28 cellular contexts compared by ENCODE assay signal in the genomic region with DNA sequence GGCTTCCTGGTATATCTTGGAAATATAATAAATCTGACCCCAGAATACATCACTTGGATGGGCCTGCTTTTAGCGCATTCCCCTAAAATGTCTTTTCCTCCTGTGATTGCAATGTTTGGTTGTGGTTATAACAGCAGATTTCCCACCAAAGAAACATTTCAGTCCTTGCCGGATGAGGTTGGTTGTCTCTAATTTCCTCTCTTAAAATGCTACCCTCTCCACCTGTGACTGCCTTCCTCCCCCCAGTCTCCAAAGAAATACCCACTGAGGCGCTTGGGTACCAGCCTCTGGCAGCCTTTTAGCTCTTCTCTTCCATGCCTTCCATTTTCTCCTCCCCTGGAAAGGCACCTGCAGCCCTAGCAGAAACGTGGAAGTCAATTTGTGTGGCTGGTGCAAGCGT.
"Had no signal": no experiment of that assay in that cellular context is flagged by ENCODE, and none has a peak within 500 bp of the region (broad histone marks: within the 10 kb centered on the region; RNA-seq: fewer than 3 reads in every experiment).

No MANE protein-coding gene starts in this region.

- H3K27me3 ChIP-seq: ascending aorta had no signal

- H3K36me3 ChIP-seq: ascending aorta, breast epithelium, cardiac muscle cell, esophagus squamous epithelium, heart left ventricle had no signal

- H3K4me3 ChIP-seq: ascending aorta, breast epithelium, cardiac muscle cell, coronary artery, dorsolateral prefrontal cortex, esophagus squamous epithelium, heart left ventricle had no signal

- H3K27ac ChIP-seq: ascending aorta, breast epithelium, cardiac muscle cell, coronary artery, dorsolateral prefrontal cortex, esophagus squamous epithelium, heart left ventricle had no signal

- DNase-seq: activated CD4-positive, alpha-beta memory T cell treated with anti-CD3 and anti-CD28 coated beads, Interleukin-2, amount 10 ng/mL, durations not matched to agents 7 days and 5 days; activated CD4-positive, alpha-beta T cell treated with anti-CD3 and anti-CD28 coated beads for 1 hour; activated CD4-positive, alpha-beta T cell treated with anti-CD3 and anti-CD28 coated beads for 4 hours; activated CD4-positive, alpha-beta T cell treated with anti-CD3 and anti-CD28 coated beads, Interleukin-2, amount 10 ng/mL, durations not matched to agents 7 days and 5 days; activated CD4-positive, alpha-beta T cell treated with anti-CD3 and anti-CD28 coated beads, Interleukin-2, amount 50 U/mL, for 4 hours; activated CD8-positive, alpha-beta memory T cell treated with anti-CD3 and anti-CD28 coated beads, Interleukin-2, amount 50 U/mL, for 48 hours; activated gamma-delta T cell; activated naive CD4-positive, alpha-beta T cell; activated naive CD4-positive, alpha-beta T cell treated with anti-CD3 and anti-CD28 coated beads, Interleukin-2, amount 10 ng/mL, durations not matched to agents 7 days and 5 days; activated naive CD8-positive, alpha-beta T cell treated with anti-CD3 and anti-CD28 coated beads, Interleukin-2, amount 10 ng/mL, durations not matched to agents 7 days and 5 days; activated T-cell treated with anti-CD3 and anti-CD28 coated beads for 4 hours; activated T-cell treated with anti-CD3 and anti-CD28 coated beads, Interleukin-2, amount 50 U/mL, for 24 hours; activated T-cell treated with anti-CD3 and anti-CD28 coated beads, Interleukin-2, amount 50 U/mL, for 72 hours; central memory CD4-positive, alpha-beta T cell; cerebellar nuclear complex; dorsolateral prefrontal cortex; effector memory CD4-positive, alpha-beta T cell; erythroblast; esophagus squamous epithelium; glutamatergic neuron; heart left ventricle; T-helper 2 cell had no signal

- H3K4me1 ChIP-seq: ascending aorta, breast epithelium, esophagus squamous epithelium, heart left ventricle had no signal

- H3K9me3 ChIP-seq: ascending aorta had no signal

- ATAC-seq: activated naive CD4-positive, alpha-beta T cell treated with anti-CD3 and anti-CD28 coated beads, Interleukin-2, amount 50 U/mL, for 72 hours; activated T-cell treated with anti-CD3 and anti-CD28 coated beads, Interleukin-2, amount 50 U/mL, for 72 hours; heart left ventricle; WTC11 had no signal
